Comparison of ENCODE assay signal across 8 cellular contexts in genomic region chr13:33186851-33187250, GRCh38.
DNase-seq lines count a peak whose midpoint lies in the region; ATAC-seq and TF ChIP-seq lines count a peak whose summit lies in the region.

No MANE protein-coding gene starts in this region.

- peak overlapping the region; percentile 78 for H3K27ac ChIP-seq in muscle layer of colon (ENCODE audit: low read depth, low read length)

- H3K4me3 ChIP-seq in NB4 (ENCODE audit: low read depth, low read length) (no peak overlapping the region), choroid plexus epithelial cell (ENCODE audit: low read depth, low read length) (no peak overlapping the region), muscle layer of colon (ENCODE audit: low read depth in 1 of 2, low read length in 2 of 2) (no peak overlapping the region)

- no peak for TF ChIP-seq POLR2A in NB4 (IDR thresholded peaks at IDR 0.05; ENCODE audit: extremely low read depth, insufficient read length)

- H3K27me3 ChIP-seq in muscle layer of colon (ENCODE audit: control insufficient read depth in 1 of 2, insufficient read depth in 2 of 2, low read length in 2 of 2): no peaks in the 10 kb centered on the region

- H3K9ac ChIP-seq in muscle layer of colon (ENCODE audit: low read length): no peak overlapping the region

- H3K36me3 ChIP-seq in muscle layer of colon (ENCODE audit: insufficient read depth, low read length): no peaks in the 10 kb centered on the region

- DNase-seq in DMS79 (lab: John Stamatoyannopoulos, UW) (peak; percentile 33), NB4 (ENCODE audit: low read depth) (peak; percentile 35), choroid plexus epithelial cell (ENCODE audit: low read depth) (peak; percentile 90), medulla oblongata (ENCODE audit: extremely low spot score) (no peak), NCI-H128 (lab: John Stamatoyannopoulos, UW; ENCODE audit: unreplicated experiment) (no peak)

- TF ChIP-seq CTCF in NB4 (IDR thresholded peaks at IDR 0.05; ENCODE audit: low read depth, low read length): no peak
- TF ChIP-seq CTCF in choroid plexus epithelial cell (conservative IDR thresholded peaks at IDR 0.05; ENCODE audit: low read depth, low read length): no peak

- H3K9me3 ChIP-seq in muscle layer of colon (ENCODE audit: low read length): no peaks in the 10 kb centered on the region

- H3K4me1 ChIP-seq in muscle layer of colon (ENCODE audit: insufficient read depth, low read length): peaks cover 87% of the 10 kb centered on the region

- ATAC-seq in HG03108 (IDR thresholded peaks at IDR 0.05; ENCODE audit: unreplicated experiment) (no peak), GM21528 (IDR thresholded peaks at IDR 0.05; ENCODE audit: low FRiP score, unreplicated experiment) (no peak)

Comparison
In these comparisons a context has a peak if more than half of its experiments do, and no peak if none do; other contexts are left out.
1. DNase-seq: peak in DMS79 (single experiment), NB4 (single experiment) and choroid plexus epithelial cell (single experiment); none in medulla oblongata (single experiment) and NCI-H128 (single experiment).